ENCODE assay signal across 9 cellular contexts in genomic region chr5:66987949-66988838, GRCh38.
DNase-seq lines count a peak whose midpoint lies in the region; ATAC-seq and TF ChIP-seq lines count a peak whose summit lies in the region.
"Had no signal": no experiment of that assay in that cellular context is flagged by ENCODE, and none has a peak within 500 bp of the region (broad histone marks: within the 10 kb centered on the region; RNA-seq: fewer than 3 reads in every experiment).

No MANE protein-coding gene starts in this region.

- H3K36me3 ChIP-seq in neutrophil, result no peaks in the 10 kb centered on the region

- peaks cover 2% of the 10 kb centered on the region for H3K27me3 Mint-ChIP-seq in activated T-cell treated with anti-CD3 and anti-CD28 coated beads, Interleukin-2, amount 50 U/mL, for 4 hours (ENCODE audit: low read depth)

- no peaks in the 10 kb centered on the region for H3K9me3 Mint-ChIP-seq in activated T-cell treated with anti-CD3 and anti-CD28 coated beads, Interleukin-2, amount 50 U/mL, for 4 hours
- H3K9me3 Mint-ChIP-seq: stimulated activated naive CD8-positive, alpha-beta T cell treated with anti-CD3 and anti-CD28 coated beads, Interleukin-15, Interleukin-2, amounts not matched to agents 100 ng/mL and 50 ng/mL, for 24 hours had no signal

- no peaks in the 10 kb centered on the region for H3K36me3 Mint-ChIP-seq in activated T-cell treated with anti-CD3 and anti-CD28 coated beads, Interleukin-2, amount 50 U/mL, for 4 hours (ENCODE audit: insufficient read depth)

- peak; percentile 93 for TF ChIP-seq CTCF in RWPE1 (conservative IDR thresholded peaks at IDR 0.05; ENCODE audit: low read depth)
- peak; percentile 79 for TF ChIP-seq CTCF in epithelial cell of proximal tubule (conservative IDR thresholded peaks at IDR 0.05; ENCODE audit: low read depth, low read length)
- peak; percentile 21 for TF ChIP-seq CTCF in neutrophil (IDR thresholded peaks at IDR 0.05)

- H3K4me3 ChIP-seq in epithelial cell of proximal tubule (ENCODE audit: low read depth, low read length), result no peak overlapping the region
- H3K4me3 ChIP-seq in neutrophil (ENCODE audit: low read depth in 1 of 2, low read length in 1 of 2), result no peak overlapping the region

- POLR2A ChIA-PET in RWPE1 (lab: Yijun Ruan, JAX; ENCODE audit: low non-redundant PET), result no interaction called here

- CTCF ChIA-PET in RWPE1 (lab: Yijun Ruan, JAX), result interaction anchor here (0.6 to 1.6 kb wide), 12 partner anchors 10 to 1853 kb away, joined by 3 to 5 read pairs (median 3); no protein-coding TSS in a partner anchor

- H3K9me3 ChIP-seq in neutrophil, result no peaks in the 10 kb centered on the region

- DNase-seq in activated T-cell treated with anti-CD3 and anti-CD28 coated beads, Interleukin-2, amount 50 U/mL, for 4 hours, result no peak
- DNase-seq in activated T-cell treated with anti-CD3 and anti-CD28 coated beads for 4 hours (no peak), RWPE1 (ENCODE audit: low spot score) (peak; percentile 64), epithelial cell of proximal tubule (ENCODE audit: low read depth) (no peak), nucleus accumbens (lab: John Stamatoyannopoulos, UW) (no peak)

- H3K4me3 Mint-ChIP-seq in activated T-cell treated with anti-CD3 and anti-CD28 coated beads, Interleukin-2, amount 50 U/mL, for 4 hours, result no peak overlapping the region
- H3K4me3 Mint-ChIP-seq: stimulated activated naive CD8-positive, alpha-beta T cell treated with anti-CD3 and anti-CD28 coated beads, Interleukin-15, Interleukin-2, amounts not matched to agents 100 ng/mL and 50 ng/mL, for 24 hours had no signal

- no peaks in the 10 kb centered on the region for H3K27me3 ChIP-seq in neutrophil

- no peak overlapping the region for H3K27ac ChIP-seq in RWPE1
- H3K27ac ChIP-seq in neutrophil, result no peak overlapping the region

- ATAC-seq in activated T-cell treated with anti-CD3 and anti-CD28 coated beads, Interleukin-2, amount 50 U/mL, for 4 hours, result peak; percentile 35 to 69
- peak; percentile 54 for ATAC-seq in HG03066 (IDR thresholded peaks at IDR 0.05; ENCODE audit: low read depth, unreplicated experiment)
- no peak for ATAC-seq in GM18873 (IDR thresholded peaks at IDR 0.05; ENCODE audit: low FRiP score, unreplicated experiment)

- H3K4me1 ChIP-seq in neutrophil (ENCODE audit: control insufficient read depth in 1 of 2, insufficient read depth in 1 of 2, low read depth in 1 of 2, low read length in 1 of 2), result peaks cover 0 to 12% of the 10 kb centered on the region in 2 experiments

- no peaks in the 10 kb centered on the region for H3K4me1 Mint-ChIP-seq in activated T-cell treated with anti-CD3 and anti-CD28 coated beads, Interleukin-2, amount 50 U/mL, for 4 hours (ENCODE audit: low read depth)

Comparison
In these comparisons a context has a peak if more than half of its experiments do, and no peak if none do; other contexts are left out.
1. CTCF ChIP-seq: peak in every context shown above with its lines; median percentile 93 in RWPE1; 79 in epithelial cell of proximal tubule; 21 in neutrophil.